Comparison of ENCODE assay signal across 24 cellular contexts in the genomic region with DNA sequence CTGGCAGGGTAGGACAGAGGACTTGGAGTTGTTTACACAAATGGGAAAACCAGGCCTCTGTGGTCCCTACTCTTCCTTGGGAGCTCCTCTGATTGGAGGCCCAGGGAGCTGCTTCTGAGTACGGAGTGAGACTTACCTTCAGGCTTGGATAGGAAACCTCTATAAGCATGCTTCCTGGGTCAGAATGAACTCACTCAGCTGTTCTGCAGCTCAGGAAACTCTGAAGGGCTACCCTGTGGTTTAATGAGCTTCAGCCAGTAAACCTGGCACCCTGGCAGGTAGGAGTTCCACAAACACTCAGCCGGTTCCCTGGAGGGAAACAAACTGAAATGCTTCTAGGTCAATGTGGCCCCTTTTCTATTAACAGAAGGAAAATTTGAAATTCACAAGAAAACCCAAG. TPM values are rescaled to one million over a fixed set of nuclear protein-coding genes. Genes with fewer than 3 reads are reported as not detected.
"Had no signal": no experiment of that assay in that cellular context is flagged by ENCODE, and none has a peak within 500 bp of the region (broad histone marks: within the 10 kb centered on the region; RNA-seq: fewer than 3 reads in every experiment).

No MANE protein-coding gene starts in this region.

- H3K9me3 ChIP-seq: MG63, SJSA1 had no signal

- H3K4me3 ChIP-seq: MG63, SJSA1, SK-N-MC had no signal

- H3K27ac Mint-ChIP-seq: T-cell had no signal

- DNase-seq: KBM-7, MG63, NCI-H1092, NCI-H1105 treated with DMSO at 0.1 percent for 48 hours, NCI-H1417 treated with DMSO at 0.1 percent for 48 hours, NCI-H146, NCI-H1694 treated with DMSO at 0.1 percent for 48 hours, NCI-H1930, NCI-H2081, NCI-H2171, NCI-H226, NCI-H524, NCI-H526 treated with DMSO at 0.1 percent for 48 hours, NCI-H748 treated with DMSO at 0.1 percent for 48 hours, Right ventricle myocardium superior, RPMI8226, SIG-M5, SW 1271, T-cell had no signal

- H3K4me1 Mint-ChIP-seq: T-cell had no signal

- H3K27ac ChIP-seq: SJSA1, SK-N-MC had no signal

- H3K36me3 ChIP-seq: MG63, SJSA1 had no signal

- H3K9me3 Mint-ChIP-seq: T-cell had no signal

- H3K36me3 Mint-ChIP-seq: T-cell had no signal

- H3K27me3 ChIP-seq: MG63, SJSA1 had no signal

- ATAC-seq: T-cell had no signal

- H3K4me3 Mint-ChIP-seq: T-cell had no signal

RNA-seq across cellular contexts. Expression of gene TFDP3, which starts 51.0 kb away (rescaled TPM):
- total RNA-seq: HT-29, LHCN-M2, NCI-H460, Right ventricle myocardium superior, SJSA1, T-cell had no signal
